Comparison of ENCODE assay signal across 7 cellular contexts in genomic region chrX:49269768-49270248, GRCh38. TPM values are rescaled to one million over a fixed set of nuclear protein-coding genes. Genes with fewer than 3 reads are reported as not detected.
DNase-seq lines count a peak whose midpoint lies in the region; ATAC-seq and TF ChIP-seq lines count a peak whose summit lies in the region.

PPP1R3F (plus strand) TSS chrX:49269793; CDS start chrX:49269870, 77 bp downstream.

- TF ChIP-seq CTCF in foreskin fibroblast (IDR thresholded peaks at IDR 0.05; ENCODE audit: low read depth, low read length) = no peak

- peak within 1 kb of the TSS; percentile 96 for H2BK5ac ChIP-seq in trophoblast cell (ENCODE audit: low read depth, low read length, poor library complexity)

- no peak within 1 kb of the TSS for H3K23ac ChIP-seq in trophoblast cell (ENCODE audit: low read length)

- H3K4me3 ChIP-seq in foreskin fibroblast (ENCODE audit: low read depth in 1 of 2, low read length in 2 of 2) (peak within 1 kb of the TSS; percentile 60 to 75), trophoblast cell (ENCODE audit: low read depth, low read length) (peak within 1 kb of the TSS; percentile 89)

- H3K4ac ChIP-seq in trophoblast cell (ENCODE audit: low read depth, low read length) = peak within 1 kb of the TSS; percentile 83

- H2BK120ac ChIP-seq in trophoblast cell (ENCODE audit: insufficient read depth, low read length, poor library complexity) = peak within 1 kb of the TSS; percentile 91

- peaks cover 10% of the 10 kb centered on the region for H3K79me2 ChIP-seq in trophoblast cell (ENCODE audit: control insufficient read depth, insufficient read depth, low read length, poor library complexity)

- no peaks in the 10 kb centered on the region for H3K27me3 ChIP-seq in trophoblast cell (ENCODE audit: insufficient read depth, low read length)

- H3K27ac ChIP-seq in trophoblast cell (ENCODE audit: low read depth, low read length) = peak within 1 kb of the TSS; percentile 96

- peak within 1 kb of the TSS; percentile 88 for H4K12ac ChIP-seq in trophoblast cell (ENCODE audit: low read depth, low read length)

- peak within 1 kb of the TSS; percentile 87 for H3K4me2 ChIP-seq in trophoblast cell (ENCODE audit: low read length)

- peak within 1 kb of the TSS; percentile 42 for H2AK5ac ChIP-seq in trophoblast cell (ENCODE audit: low read length)

- H3K9me3 ChIP-seq in trophoblast cell (ENCODE audit: insufficient read depth, low read depth, low read length) = no peaks in the 10 kb centered on the region

- peak within 1 kb of the TSS; percentile 97 for H4K8ac ChIP-seq in trophoblast cell (ENCODE audit: low read depth, low read length)

- H2AFZ ChIP-seq in trophoblast cell (ENCODE audit: insufficient read depth, low read length, poor library complexity) = peak within 1 kb of the TSS; percentile 93

- H3K36me3 ChIP-seq in trophoblast cell (ENCODE audit: control insufficient read depth in 1 of 2, insufficient read depth in 2 of 2, low read length in 2 of 2) = peaks cover 0 to 2% of the 10 kb centered on the region in 2 experiments

- H3K9ac ChIP-seq in trophoblast cell (ENCODE audit: low read length) = peak within 1 kb of the TSS; percentile 92

- peak within 1 kb of the TSS; percentile 91 for H3K14ac ChIP-seq in trophoblast cell (ENCODE audit: low read length)

- H3K4me1 ChIP-seq in trophoblast cell (ENCODE audit: control insufficient read depth in 1 of 2, insufficient read depth in 2 of 2, low read length in 2 of 2) = peaks cover 13 to 17% of the 10 kb centered on the region in 2 experiments

- ATAC-seq in GM19025 (IDR thresholded peaks at IDR 0.05; ENCODE audit: low read depth, unreplicated experiment) (peak; percentile 26), HG02852 (IDR thresholded peaks at IDR 0.05; ENCODE audit: unreplicated experiment) (peak; percentile 15)

- intact Hi-C loops in T-helper 2 cell treated with Interferon-gamma antibody and Interleukin-4, amounts not matched to agents 100 ng/mL and 5 ng/mL, for 36 hours (cut with micrococcal nuclease) = loop anchor here (1.0 to 5.0 kb wide), 6 partner anchors 35 to 749 kb away; partner anchors contain the start of genes CCDC22, EBP and SYP

- no peak for DNase-seq in foreskin fibroblast
- no peak for DNase-seq in trophoblast cell
- no peak for DNase-seq in NAMALWA (ENCODE audit: low spot score)
- no peak for DNase-seq in stimulated activated CD4-positive, alpha-beta T cell treated with anti-CD3 and anti-CD28 coated beads, Interleukin-4, amount 100 ng/mL, for 1 hour

- peak within 1 kb of the TSS; percentile 89 for H3K18ac ChIP-seq in trophoblast cell (ENCODE audit: low read length)

- no peak within 1 kb of the TSS for H2BK12ac ChIP-seq in trophoblast cell (ENCODE audit: low read length)

- peaks cover 14% of the 10 kb centered on the region for H3K79me1 ChIP-seq in trophoblast cell (ENCODE audit: low read length)

- no CpG with 5 or more reads among the region's 70 CpGs for WGBS in trophoblast cell (ENCODE audit: extremely low coverage, insufficient coverage, insufficient read length)

- peak within 1 kb of the TSS; percentile 94 for H4K91ac ChIP-seq in trophoblast cell (ENCODE audit: low read depth, low read length)

RNA-seq across cellular contexts. Expression of gene PPP1R3F, which starts in this region (rescaled TPM):
- total RNA-seq in T-helper 2 cell treated with Interferon-gamma antibody and Interleukin-4, amounts not matched to agents 100 ng/mL and 5 ng/mL, for 36 hours = 14.8 and 16.1 TPM in 2 replicates
- 2.7 and 2.9 TPM in 2 replicates for polyA plus RNA-seq in trophoblast cell (2013)
